22 cellular contexts compared by ENCODE assay signal in the genomic region with DNA sequence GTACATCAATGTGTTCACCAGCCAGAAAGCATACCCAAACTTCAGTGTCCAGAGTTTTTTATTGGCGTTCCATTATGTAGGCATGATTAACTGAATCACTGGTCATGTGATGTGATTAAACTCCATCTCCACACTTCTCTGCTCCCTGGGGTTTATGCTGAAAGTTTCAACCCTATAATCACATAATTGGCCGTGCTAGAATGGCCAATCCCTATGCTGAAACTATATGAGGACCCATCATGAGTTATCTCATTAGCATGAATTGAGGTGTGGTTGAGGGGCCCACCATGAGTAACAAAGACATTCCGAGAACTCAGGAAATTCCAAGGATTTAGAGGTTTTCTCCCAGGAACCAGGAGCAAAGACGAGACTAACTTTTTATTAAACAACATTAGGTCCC. TPM values are rescaled to one million over a fixed set of nuclear protein-coding genes. Genes with fewer than 3 reads are reported as not detected.
DNase-seq lines count a peak whose midpoint lies in the region; ATAC-seq, FAIRE-seq and TF ChIP-seq lines count a peak whose summit lies in the region.
"Had no signal": no experiment of that assay in that cellular context is flagged by ENCODE, and none has a peak within 500 bp of the region (broad histone marks: within the 10 kb centered on the region; RNA-seq: fewer than 3 reads in every experiment).

No MANE protein-coding gene starts in this region.

- no peak for TF ChIP-seq CTCF in H1 (IDR thresholded peaks at IDR 0.05; ENCODE audit: control extremely low read depth in 1 of 3, insufficient read depth in 1 of 3, low read depth in 1 of 3, low read length in 3 of 3)

- POLR2A ChIA-PET in H1 (lab: Charles Lee; ENCODE audit: partially characterized antibody), result no interaction called here

- H3K56ac ChIP-seq in H1 (replicated peaks; ENCODE audit: insufficient read length, low read depth, low read length), result no peak overlapping the region

- WGBS in H1 (ENCODE audit: extremely low coverage in 1 of 2, insufficient coverage in 1 of 2, insufficient read length in 1 of 2, insufficient replicate concordance in 2 of 2, low coverage in 1 of 2, low lambda C conversion rate in 2 of 2, missing lambda C conversion rate in 1 of 2), 2 experiments, result 67% methylated on average over 4 of the region's 4 CpGs; no CpG with 5 or more reads in 1 of the 2 experiments

- H3K4ac ChIP-seq in H1 (replicated peaks; ENCODE audit: insufficient read length, low read depth, low read length), result no peak overlapping the region

- no peak overlapping the region for H2BK20ac ChIP-seq in H1 (ENCODE audit: low read length)

- H2AFZ ChIP-seq in H1 (ENCODE audit: low read length), result peak overlapping the region; percentile 23; the same call in 1 of the 2 replicates
- H2AFZ ChIP-seq: GM23248 had no signal

- no peak overlapping the region for H2AK5ac ChIP-seq in H1 (ENCODE audit: low read depth, low read length)

- CTCF ChIA-PET in H1 (lab: Charles Lee; ENCODE audit: partially characterized antibody), result no interaction called here

- DNase-seq in EL, result peak; percentile 77
- peak; percentile 44 for DNase-seq in M059J (ENCODE audit: low read depth)
- no peak for DNase-seq in H1 (ENCODE audit: low read depth in 1 of 2, low spot score in 2 of 2)
- peak; percentile 29 for DNase-seq in skeletal muscle cell (ENCODE audit: low read depth)
- DNase-seq in NCI-H1092 treated with DMSO at 0.1 percent for 48 hours (lab: John Stamatoyannopoulos, UW), result no peak
- DNase-seq: activated CD4-positive, alpha-beta T cell treated with anti-CD3 and anti-CD28 coated beads, Interleukin-2, amount 50 U/mL, for 48 hours; activated gamma-delta T cell treated with Interleukin-2 at 50 U/mL for 16 hours; adrenal gland; dermis blood vessel endothelial cell; GM23248; heart right ventricle; immature natural killer cell; NCI-H2171 treated with DMSO at 0.1 percent for 48 hours; NCI-H69; SIG-M5; stimulated activated CD4-positive, alpha-beta T cell treated with anti-CD3 and anti-CD28 coated beads, Interleukin-4, amount 100 ng/mL, for 4 hours; stimulated activated naive CD8-positive, alpha-beta T cell treated with anti-CD3 and anti-CD28 coated beads, Interleukin-15, amount 100 ng/mL, for 72 hours; WERI-Rb-1 had no signal

- no peak for TF ChIP-seq RAD21 in H1 (IDR thresholded peaks at IDR 0.05 in 1 of 2, conservative IDR thresholded peaks at IDR 0.05 in 1 of 2; ENCODE audit: low read depth in 2 of 2, low read length in 2 of 2)

- H3K79me2 ChIP-seq in H1 (ENCODE audit: control insufficient read depth in 1 of 2, insufficient read depth in 2 of 2, low read length in 2 of 2), result no peaks in the 10 kb centered on the region

- no peaks in the 10 kb centered on the region for H3K36me3 ChIP-seq in H1 (ENCODE audit: control insufficient read depth in 2 of 4, insufficient read depth in 4 of 4, low read length in 3 of 4)
- H3K36me3 ChIP-seq: adrenal gland, heart right ventricle, tibial nerve, WERI-Rb-1 had no signal

- no peak overlapping the region for H2BK12ac ChIP-seq in H1 (ENCODE audit: low read depth, low read length)

- ATAC-seq in activated CD4-positive, CD25-positive, alpha-beta regulatory T cell treated with anti-CD3 and anti-CD28 coated beads, Interleukin-2, amount 50 U/mL, for 24 hours, result no peak
- ATAC-seq in GM21825 (IDR thresholded peaks at IDR 0.05; ENCODE audit: unreplicated experiment), result no peak
- ATAC-seq: heart right ventricle; PC-3; stimulated activated naive CD8-positive, alpha-beta T cell treated with anti-CD3 and anti-CD28 coated beads, Interleukin-15, amount 100 ng/mL, for 72 hours had no signal

- FAIRE-seq in H1 (lab: Jason Lieb, UNC), result no peak

- TF ChIP-seq EP300 in H1 (IDR thresholded peaks at IDR 0.05; ENCODE audit: borderline replicate concordance in 1 of 2, low read depth in 2 of 2, low read length in 2 of 2), result no peak

- H2BK15ac ChIP-seq in H1 (ENCODE audit: low read length), result no peak overlapping the region

- H3K79me1 ChIP-seq in H1 (ENCODE audit: low read depth, low read length), result no peaks in the 10 kb centered on the region

- H3K4me3 ChIP-seq in H1 (ENCODE audit: extremely low read depth in 1 of 4, insufficient read depth in 2 of 4, low read depth in 3 of 4, low read length in 4 of 4) (no peak overlapping the region), skeletal muscle cell (ENCODE audit: low read depth, low read length) (no peak overlapping the region)
- H3K4me3 ChIP-seq: adrenal gland, GM23248, heart right ventricle, tibial nerve had no signal

- no peaks in the 10 kb centered on the region for H4K20me1 ChIP-seq in H1 (replicated peaks in 1 of 2; ENCODE audit: control insufficient read depth in 1 of 2, insufficient read depth in 2 of 2, low read length in 2 of 2)

- no peaks in the 10 kb centered on the region for H3K4me1 ChIP-seq in H1 (replicated peaks in 1 of 4; ENCODE audit: control insufficient read depth in 3 of 4, insufficient read depth in 4 of 4, low read length in 3 of 4)
- H3K4me1 ChIP-seq: adrenal gland, heart right ventricle, tibial nerve had no signal

- no peaks in the 10 kb centered on the region for H3K27me3 ChIP-seq in H1 (replicated peaks in 1 of 4; ENCODE audit: control insufficient read depth in 3 of 4, extremely low read depth in 1 of 4, insufficient read depth in 3 of 4, low read length in 3 of 4)
- H3K27me3 ChIP-seq: adrenal gland, tibial nerve had no signal

- no peak overlapping the region for H3K18ac ChIP-seq in H1 (ENCODE audit: extremely low read depth, low read length)

- no peaks in the 10 kb centered on the region for H3K9me3 ChIP-seq in H1 (ENCODE audit: insufficient read depth in 2 of 2, low read depth in 1 of 2, low read length in 1 of 2)
- H3K9me3 ChIP-seq: adrenal gland, heart right ventricle, tibial nerve had no signal

- no peaks in the 10 kb centered on the region for H3K23me2 ChIP-seq in H1 (ENCODE audit: low read depth, low read length)

- H3K23ac ChIP-seq in H1 (ENCODE audit: insufficient read length), result no peak overlapping the region

- H4K8ac ChIP-seq in H1 (ENCODE audit: extremely low read depth, insufficient read depth, low read length), result no peak overlapping the region

- H3K27ac ChIP-seq in H1 (ENCODE audit: low read depth, low read length), result no peak overlapping the region
- H3K27ac ChIP-seq: adrenal gland, GM23248, heart right ventricle, WERI-Rb-1 had no signal

- no peak overlapping the region for H2BK120ac ChIP-seq in H1 (replicated peaks; ENCODE audit: low read depth, low read length)

- no peak overlapping the region for H2BK5ac ChIP-seq in H1 (ENCODE audit: low read depth, low read length)

- H3K14ac ChIP-seq in H1 (ENCODE audit: insufficient read length), result no peak overlapping the region

- no peak overlapping the region for H3K9ac ChIP-seq in H1 (replicated peaks in 1 of 4; ENCODE audit: extremely low read depth in 1 of 4, low read depth in 3 of 4, low read length in 3 of 4)
- H3K9ac ChIP-seq: GM23248 had no signal

- H3K4me2 ChIP-seq in H1 (ENCODE audit: insufficient read depth in 1 of 2, low read depth in 2 of 2, low read length in 2 of 2), result no peak overlapping the region

- no peak overlapping the region for H4K91ac ChIP-seq in H1 (replicated peaks; ENCODE audit: insufficient read length, low read length)

- TF ChIP-seq POLR2A in H1 (IDR thresholded peaks at IDR 0.05; ENCODE audit: control extremely low read depth in 1 of 2, low read depth in 2 of 2, low read length in 2 of 2), result no peak

- no peak overlapping the region for H4K5ac ChIP-seq in H1 (ENCODE audit: insufficient read length, low read depth, low read length)

TF ChIP-seq in H1, 55 proteins besides CTCF, POLR2A, EP300 and RAD21:
- TF ChIP-seq FOSL1 (IDR thresholded peaks at IDR 0.05; ENCODE audit: insufficient read depth, low read depth, low read length), result no peak
- TF ChIP-seq ZNF274 (IDR thresholded peaks at IDR 0.05; ENCODE audit: borderline replicate concordance, extremely low read depth, low read length), result no peak
- TF ChIP-seq EZH2 (IDR thresholded peaks at IDR 0.05; ENCODE audit: low read depth, low read length, severe bottlenecking), result no peak
- TF ChIP-seq CBX8 (IDR thresholded peaks at IDR 0.05; ENCODE audit: borderline replicate concordance, low read depth, low read length), result no peak
- TF ChIP-seq SP4 (IDR thresholded peaks at IDR 0.05; ENCODE audit: low read length), result no peak
- no peak for TF ChIP-seq GABPA (IDR thresholded peaks at IDR 0.05; ENCODE audit: borderline replicate concordance, insufficient read depth, low read length)
- no peak for TF ChIP-seq SP1 (IDR thresholded peaks at IDR 0.05; ENCODE audit: low read depth, low read length)
- no peak for TF ChIP-seq HDAC2 (IDR thresholded peaks at IDR 0.05; ENCODE audit: borderline replicate concordance in 1 of 2, low read depth in 2 of 2, low read length in 2 of 2)
- no peak for TF ChIP-seq SP2 (IDR thresholded peaks at IDR 0.05; ENCODE audit: low read length)
- no peak for TF ChIP-seq CREB1 (IDR thresholded peaks at IDR 0.05)
- TF ChIP-seq, protein P1, sequence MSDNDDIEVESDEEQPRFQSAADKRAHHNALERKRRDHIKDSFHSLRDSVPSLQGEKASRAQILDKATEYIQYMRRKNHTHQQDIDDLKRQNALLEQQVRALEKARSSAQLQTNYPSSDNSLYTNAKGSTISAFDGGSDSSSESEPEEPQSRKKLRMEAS (IDR thresholded peaks at IDR 0.05), result no peak
- no peak for TF ChIP-seq BACH1 (IDR thresholded peaks at IDR 0.05; ENCODE audit: low read length)
- no peak for TF ChIP-seq PHF8 (conservative IDR thresholded peaks at IDR 0.05; ENCODE audit: low read depth, low read length)
- no peak for TF ChIP-seq RXRA (IDR thresholded peaks at IDR 0.05; ENCODE audit: insufficient read depth, low read depth, low read length)

RNA-seq across cellular contexts. Expression of a gene that starts 31.8 kb away (rescaled TPM):
- total RNA-seq in M059J (2014; rRNA removed; shearing (Covaris generic)), result 32.5 and 35.9 TPM in 2 replicates
- 37.0 and 42.5 TPM in 2 replicates for total RNA-seq in H1 (2021; fragmentation: NEBNext Ultra II Directional; extraction: Animal tissue kit (Norgen Biotek cat#: 25700))
- 8.6 and 10.3 TPM in 2 replicates for polyA plus RNA-seq in H1 (2011; rRNA removed)
- polyA plus RNA-seq in H1 (2011; cell fraction: cytosol; rRNA removed), result 12.3 TPM
- polyA plus RNA-seq in H1 (2011; cell fraction: nucleus; rRNA removed), result 9.2 TPM
- polyA plus RNA-seq in H1 (2012, experiment 1 of 2), result 16.9 to 26.1 TPM (median 20.0 TPM) in 4 replicates
- 2.6 TPM for polyA plus RNA-seq in H1 (2012, experiment 2 of 2)
- 15.0 TPM for polyA plus RNA-seq in H1 (2013, experiment 1 of 2)
- polyA plus RNA-seq in H1 (2013, experiment 2 of 2), result 14.4 TPM
- 23.7 and 26.4 TPM in 2 replicates for polyA minus RNA-seq in H1 (2011; rRNA and poly(A)+ RNA removed)
- 25.9 TPM for polyA minus RNA-seq in H1 (2011; cell fraction: cytosol; rRNA and poly(A)+ RNA removed)
- 33.7 TPM for polyA minus RNA-seq in H1 (2011; cell fraction: nucleus; rRNA and poly(A)+ RNA removed)

Comparison
In these comparisons a context has a peak if more than half of its experiments do, and no peak if none do; other contexts are left out.
1. DNase-seq: peak in EL (single experiment), M059J (single experiment) and skeletal muscle cell (single experiment); none in H1 (0 of 2) and NCI-H1092 treated with DMSO at 0.1 percent for 48 hours (single experiment).